ENCODE assay signal across 9 cellular contexts in genomic region chr19:35546532-35546931, GRCh38. TPM values are rescaled to one million over a fixed set of nuclear protein-coding genes. Genes with fewer than 3 reads are reported as not detected.
DNase-seq lines count a peak whose midpoint lies in the region; ATAC-seq and TF ChIP-seq lines count a peak whose summit lies in the region.
"Had no signal": no experiment of that assay in that cellular context is flagged by ENCODE, and none has a peak within 500 bp of the region (broad histone marks: within the 10 kb centered on the region; RNA-seq: fewer than 3 reads in every experiment).

No MANE protein-coding gene starts in this region.

- peaks cover 0 to 9% of the 10 kb centered on the region in 2 donors for H3K36me3 ChIP-seq in adrenal gland (replicated peaks in 1 of 2)

- TF ChIP-seq POLR2A in adrenal gland (IDR thresholded peaks at IDR 0.05) = no peak

- H3K9me3 ChIP-seq in adrenal gland (replicated peaks in 1 of 3) = no peaks in the 10 kb centered on the region

- peaks cover 11 to 17% of the 10 kb centered on the region in 2 donors for H3K4me1 ChIP-seq in adrenal gland (replicated peaks in 1 of 2)

- peak overlapping the region; percentile 87 for H3K4me3 ChIP-seq in WI38 (ENCODE audit: low read depth, low read length)
- H3K4me3 ChIP-seq in adrenal gland = peak overlapping the region in 1 of 4 donors; percentile 86

- peak overlapping the region; percentile 88 for H3K27ac Mint-ChIP-seq in T-helper 1 cell treated with Interleukin-12 subunit alpha and Interleukin-12 subunit beta and Interleukin-4 antibody, amounts not matched to agents 30 μg/mL and 1 μg/mL, for 36 hours
- H3K27ac Mint-ChIP-seq in glutamatergic neuron (ENCODE audit: unreplicated experiment) = peak overlapping the region; percentile 35
- peak overlapping the region; percentile 98 for H3K27ac Mint-ChIP-seq in stimulated activated naive B cell treated with anti-CD40 and anti-IgM and Interleukin-4, amounts not matched to agents 10 μg/mL and 1 μg/mL and 100 μg/mL, for 72 hours

- whole genome bisulfite sequencing in adrenal gland, 4 donors = 71 to 86% (median 77%) methylated on average over 5 to 8 of the region's 8 CpGs

- intact Hi-C loops in adrenal gland (cut with DNase I) = loop anchor here (5.0 to 10.0 kb wide), 2 partner anchors 51 to 168 kb away; partner anchors contain the start of gene KMT2B (in 1 of the 2)

- DNase-seq in T-helper 1 cell (no peak), glutamatergic neuron (no peak), adrenal gland (no peak), NCI-H748 treated with DMSO at 0.1 percent for 48 hours (lab: John Stamatoyannopoulos, UW) (no peak)
- no peak for DNase-seq in stimulated activated naive B cell treated with anti-CD40 and anti-IgM and Interleukin-4, amounts not matched to agents 10 μg/mL and 1 μg/mL and 100 μg/mL, for 72 hours

- TF ChIP-seq CTCF in WI38 (IDR thresholded peaks at IDR 0.05; ENCODE audit: low read depth, low read length) (no peak), glutamatergic neuron (IDR thresholded peaks at IDR 0.05; ENCODE audit: partially characterized antibody, unreplicated experiment) (no peak), adrenal gland (IDR thresholded peaks at IDR 0.05) (no peak)

- no peak overlapping the region for H3K27ac ChIP-seq in adrenal gland

- no peaks in the 10 kb centered on the region for H3K27me3 Mint-ChIP-seq in T-helper 1 cell treated with Interleukin-12 subunit alpha and Interleukin-12 subunit beta and Interleukin-4 antibody, amounts not matched to agents 30 μg/mL and 1 μg/mL, for 36 hours (ENCODE audit: low read depth)
- H3K27me3 Mint-ChIP-seq in glutamatergic neuron (ENCODE audit: unreplicated experiment) = peaks cover 11% of the 10 kb centered on the region
- no peaks in the 10 kb centered on the region for H3K27me3 Mint-ChIP-seq in stimulated activated naive B cell treated with anti-CD40 and anti-IgM and Interleukin-4, amounts not matched to agents 10 μg/mL and 1 μg/mL and 100 μg/mL, for 72 hours

- no peaks in the 10 kb centered on the region for H3K27me3 ChIP-seq in adrenal gland

- no peaks in the 10 kb centered on the region for H3K9me3 Mint-ChIP-seq in T-helper 1 cell treated with Interleukin-12 subunit alpha and Interleukin-12 subunit beta and Interleukin-4 antibody, amounts not matched to agents 30 μg/mL and 1 μg/mL, for 36 hours
- H3K9me3 Mint-ChIP-seq in glutamatergic neuron (ENCODE audit: unreplicated experiment) = peaks cover 8% of the 10 kb centered on the region
- H3K9me3 Mint-ChIP-seq in stimulated activated naive B cell treated with anti-CD40 and anti-IgM and Interleukin-4, amounts not matched to agents 10 μg/mL and 1 μg/mL and 100 μg/mL, for 72 hours = no peaks in the 10 kb centered on the region

- no peak for ATAC-seq in stimulated activated naive B cell treated with anti-CD40 and anti-IgM and Interleukin-4, amounts not matched to agents 10 μg/mL and 1 μg/mL and 100 μg/mL, for 72 hours (replicated peaks)
- no peak for ATAC-seq in HG03097 (IDR thresholded peaks at IDR 0.05; ENCODE audit: low FRiP score, unreplicated experiment)

- peaks cover 22% of the 10 kb centered on the region for H3K4me1 Mint-ChIP-seq in T-helper 1 cell treated with Interleukin-12 subunit alpha and Interleukin-12 subunit beta and Interleukin-4 antibody, amounts not matched to agents 30 μg/mL and 1 μg/mL, for 36 hours (ENCODE audit: low read depth)
- peaks cover 3% of the 10 kb centered on the region for H3K4me1 Mint-ChIP-seq in glutamatergic neuron (ENCODE audit: low read depth, unreplicated experiment)
- H3K4me1 Mint-ChIP-seq in stimulated activated naive B cell treated with anti-CD40 and anti-IgM and Interleukin-4, amounts not matched to agents 10 μg/mL and 1 μg/mL and 100 μg/mL, for 72 hours = peaks cover 38 to 52% of the 10 kb centered on the region in 2 donors

- H3K36me3 Mint-ChIP-seq in T-helper 1 cell treated with Interleukin-12 subunit alpha and Interleukin-12 subunit beta and Interleukin-4 antibody, amounts not matched to agents 30 μg/mL and 1 μg/mL, for 36 hours (ENCODE audit: low read depth) = peaks cover 7% of the 10 kb centered on the region
- H3K36me3 Mint-ChIP-seq in glutamatergic neuron (ENCODE audit: unreplicated experiment) = no peaks in the 10 kb centered on the region
- H3K36me3 Mint-ChIP-seq in stimulated activated naive B cell treated with anti-CD40 and anti-IgM and Interleukin-4, amounts not matched to agents 10 μg/mL and 1 μg/mL and 100 μg/mL, for 72 hours = peaks cover 40 to 47% of the 10 kb centered on the region in 2 donors

- H3K4me3 Mint-ChIP-seq in T-helper 1 cell treated with Interleukin-12 subunit alpha and Interleukin-12 subunit beta and Interleukin-4 antibody, amounts not matched to agents 30 μg/mL and 1 μg/mL, for 36 hours = peak overlapping the region; percentile 92
- peak overlapping the region; percentile 87 for H3K4me3 Mint-ChIP-seq in glutamatergic neuron (ENCODE audit: unreplicated experiment)
- H3K4me3 Mint-ChIP-seq in stimulated activated naive B cell treated with anti-CD40 and anti-IgM and Interleukin-4, amounts not matched to agents 10 μg/mL and 1 μg/mL and 100 μg/mL, for 72 hours = peak overlapping the region; percentile 93 to 100

RNA-seq across cellular contexts. Expression of gene TMEM147, which starts 1.1 kb away (rescaled TPM):
- total RNA-seq in glutamatergic neuron (ENCODE audit: unreplicated experiment) (67.2 TPM), adrenal gland (100 to 1,000 TPM; 139 to 261 (median 172) TPM)
- polyA plus RNA-seq in adrenal gland = 100 to 1,000 TPM in 2 of 3 donors, 10 to 100 TPM in 1; 86.5 to 215 (median 188) TPM

RNA-seq across cellular contexts. Expression of gene GAPDHS, which starts 13.3 kb away (rescaled TPM):
- total RNA-seq in glutamatergic neuron (ENCODE audit: unreplicated experiment) (not detected), adrenal gland (not detected)
- not detected for polyA plus RNA-seq in adrenal gland
- total RNA-seq: renal cortical epithelial cell had no signal

RNA-seq across cellular contexts. Expression of gene ATP4A, which starts 16.9 kb away (rescaled TPM):
- total RNA-seq in glutamatergic neuron (ENCODE audit: unreplicated experiment) = 0.32 TPM
- total RNA-seq in adrenal gland = 10 to 100 TPM in 3 of 8 donors, 1 to 10 TPM in 5; 2.2 to 60.4 (median 7.6) TPM
- polyA plus RNA-seq in adrenal gland = 10 to 100 TPM in 1 of 3 donors, 1 to 10 TPM in 2; 6.5 to 63.5 (median 7.6) TPM
- total RNA-seq: renal cortical epithelial cell had no signal

RNA-seq across cellular contexts. Expression of gene SBSN, which starts 18.4 kb away (rescaled TPM):
- total RNA-seq in glutamatergic neuron (ENCODE audit: unreplicated experiment) (0.29 TPM), adrenal gland (not detected)
- polyA plus RNA-seq in adrenal gland = under 1 TPM in 1 of 3 donors, not detected in 2; 0.77 TPM

RNA-seq across cellular contexts. Expression of gene DMKN, which starts 33.1 kb away (rescaled TPM):
- total RNA-seq in glutamatergic neuron (ENCODE audit: unreplicated experiment) (0.88 TPM), adrenal gland (10 to 100 TPM in 5 of 8 donors, 1 to 10 TPM in 3; 4.9 to 39.4 (median 17.6) TPM)
- 10 to 100 TPM; 29.3 to 70.5 (median 63.2) TPM for polyA plus RNA-seq in adrenal gland

Comparison
In these comparisons a context has a peak if more than half of its experiments do, and no peak if none do; other contexts are left out.
1. H3K27ac Mint-ChIP-seq: peak in every context shown above with its lines; median percentile 98 in stimulated activated naive B cell treated with anti-CD40 and anti-IgM and Interleukin-4, amounts not matched to agents 10 μg/mL and 1 μg/mL and 100 μg/mL, for 72 hours; 88 in T-helper 1 cell treated with Interleukin-12 subunit alpha and Interleukin-12 subunit beta and Interleukin-4 antibody, amounts not matched to agents 30 μg/mL and 1 μg/mL, for 36 hours; 35 in glutamatergic neuron.